22 cellular contexts compared by ENCODE assay signal in genomic region chr5:170319281-170319680, GRCh38. TPM values are rescaled to one million over a fixed set of nuclear protein-coding genes. Genes with fewer than 3 reads are reported as not detected.
DNase-seq lines count a peak whose midpoint lies in the region; ATAC-seq lines count a peak whose summit lies in the region.
"Had no signal": no experiment of that assay in that cellular context is flagged by ENCODE, and none has a peak within 500 bp of the region (broad histone marks: within the 10 kb centered on the region; RNA-seq: fewer than 3 reads in every experiment).

No MANE protein-coding gene starts in this region.

- CTCF ChIA-PET in activated naive CD4-positive, alpha-beta T cell treated with anti-CD3 and anti-CD28 coated beads, Interleukin-2, amount 10 ng/mL, durations not matched to agents 7 days and 5 days (lab: Charles Lee): interaction anchor here (0.7 to 3.1 kb wide), 2 partner anchors 12 to 14 kb away, joined by 3 to 11 read pairs; no protein-coding TSS in a partner anchor
- CTCF ChIA-PET in T-cell (lab: Charles Lee): interaction anchor here (1.0 to 3.0 kb wide), 3 partner anchors 12 to 52 kb away, joined by 3 to 10 read pairs (median 5); no protein-coding TSS in a partner anchor

- no peak for DNase-seq in activated naive CD4-positive, alpha-beta T cell treated with anti-CD3 and anti-CD28 coated beads, Interleukin-2, amount 10 ng/mL, durations not matched to agents 7 days and 5 days
- DNase-seq in T-cell (peak in 1 of 34 experiments; percentile 9), islet precursor cell (no peak), NCI-H1436 treated with DMSO at 0.1 percent for 48 hours (lab: John Stamatoyannopoulos, UW) (no peak)
- DNase-seq in effector memory CD8-positive, alpha-beta T cell: no peak
- peak; percentile 8 for DNase-seq in stimulated activated naive CD8-positive, alpha-beta T cell treated with anti-CD3 and anti-CD28 coated beads, Interleukin-15, Interleukin-2, amounts not matched to agents 100 U/mL and 50 U/mL, for 24 hours
- DNase-seq: BE2C; Calu3; CD4-positive, alpha-beta memory T cell; GOT3; Karpas-422; MG63; NCI-H1048; NCI-H1436; NCI-H2029; NCI-H526; PC-9; SIG-M5 had no signal

- no peaks in the 10 kb centered on the region for H3K9me3 Mint-ChIP-seq in activated naive CD4-positive, alpha-beta T cell treated with anti-CD3 and anti-CD28 coated beads, Interleukin-2, amount 50 U/mL, for 24 hours
- no peaks in the 10 kb centered on the region for H3K9me3 Mint-ChIP-seq in activated naive CD4-positive, alpha-beta T cell treated with anti-CD3 and anti-CD28 coated beads, Interleukin-2, amount 10 ng/mL, durations not matched to agents 7 days and 5 days
- H3K9me3 Mint-ChIP-seq in T-cell: no peaks in the 10 kb centered on the region
- no peaks in the 10 kb centered on the region for H3K9me3 Mint-ChIP-seq in effector memory CD8-positive, alpha-beta T cell
- no peaks in the 10 kb centered on the region for H3K9me3 Mint-ChIP-seq in stimulated activated memory B cell treated with anti-CD40 and anti-IgM and Interleukin-4, amounts not matched to agents 10 μg/mL and 1 μg/mL and 100 μg/mL, for 72 hours
- H3K9me3 Mint-ChIP-seq: CD4-positive, alpha-beta memory T cell had no signal

- no peaks in the 10 kb centered on the region for H3K27me3 Mint-ChIP-seq in activated naive CD4-positive, alpha-beta T cell treated with anti-CD3 and anti-CD28 coated beads, Interleukin-2, amount 50 U/mL, for 24 hours
- H3K27me3 Mint-ChIP-seq in activated naive CD4-positive, alpha-beta T cell treated with anti-CD3 and anti-CD28 coated beads, Interleukin-2, amount 10 ng/mL, durations not matched to agents 7 days and 5 days: peaks cover 24% of the 10 kb centered on the region
- H3K27me3 Mint-ChIP-seq in T-cell: no peaks in the 10 kb centered on the region
- no peaks in the 10 kb centered on the region for H3K27me3 Mint-ChIP-seq in effector memory CD8-positive, alpha-beta T cell
- H3K27me3 Mint-ChIP-seq in stimulated activated memory B cell treated with anti-CD40 and anti-IgM and Interleukin-4, amounts not matched to agents 10 μg/mL and 1 μg/mL and 100 μg/mL, for 72 hours: no peaks in the 10 kb centered on the region
- H3K27me3 Mint-ChIP-seq: CD4-positive, alpha-beta memory T cell had no signal

- POLR2A ChIA-PET in T-cell (lab: Charles Lee): interaction anchor here (0.6 to 1.6 kb wide), 3 partner anchors 8 to 43 kb away, joined by 3 to 4 read pairs (median 3); no protein-coding TSS in a partner anchor

- peak overlapping the region; percentile 76 for H3K27ac Mint-ChIP-seq in activated naive CD4-positive, alpha-beta T cell treated with anti-CD3 and anti-CD28 coated beads, Interleukin-2, amount 50 U/mL, for 24 hours
- no peak overlapping the region for H3K27ac Mint-ChIP-seq in activated naive CD4-positive, alpha-beta T cell treated with anti-CD3 and anti-CD28 coated beads, Interleukin-2, amount 10 ng/mL, durations not matched to agents 7 days and 5 days
- peak overlapping the region; percentile 61 to 62 for H3K27ac Mint-ChIP-seq in T-cell
- no peak overlapping the region for H3K27ac Mint-ChIP-seq in effector memory CD8-positive, alpha-beta T cell
- H3K27ac Mint-ChIP-seq in stimulated activated memory B cell treated with anti-CD40 and anti-IgM and Interleukin-4, amounts not matched to agents 10 μg/mL and 1 μg/mL and 100 μg/mL, for 72 hours: no peak overlapping the region

- no peak overlapping the region for H3K4me3 Mint-ChIP-seq in activated naive CD4-positive, alpha-beta T cell treated with anti-CD3 and anti-CD28 coated beads, Interleukin-2, amount 50 U/mL, for 24 hours
- no peak overlapping the region for H3K4me3 Mint-ChIP-seq in activated naive CD4-positive, alpha-beta T cell treated with anti-CD3 and anti-CD28 coated beads, Interleukin-2, amount 10 ng/mL, durations not matched to agents 7 days and 5 days
- H3K4me3 Mint-ChIP-seq in T-cell: peak overlapping the region in 1 of 3 donors; percentile 38
- no peak overlapping the region for H3K4me3 Mint-ChIP-seq in effector memory CD8-positive, alpha-beta T cell
- no peak overlapping the region for H3K4me3 Mint-ChIP-seq in stimulated activated memory B cell treated with anti-CD40 and anti-IgM and Interleukin-4, amounts not matched to agents 10 μg/mL and 1 μg/mL and 100 μg/mL, for 72 hours

- H3K36me3 Mint-ChIP-seq in activated naive CD4-positive, alpha-beta T cell treated with anti-CD3 and anti-CD28 coated beads, Interleukin-2, amount 50 U/mL, for 24 hours: no peaks in the 10 kb centered on the region
- H3K36me3 Mint-ChIP-seq in activated naive CD4-positive, alpha-beta T cell treated with anti-CD3 and anti-CD28 coated beads, Interleukin-2, amount 10 ng/mL, durations not matched to agents 7 days and 5 days: peaks cover 1% of the 10 kb centered on the region
- no peaks in the 10 kb centered on the region for H3K36me3 Mint-ChIP-seq in T-cell
- no peaks in the 10 kb centered on the region for H3K36me3 Mint-ChIP-seq in effector memory CD8-positive, alpha-beta T cell (ENCODE audit: insufficient read depth)
- H3K36me3 Mint-ChIP-seq in stimulated activated memory B cell treated with anti-CD40 and anti-IgM and Interleukin-4, amounts not matched to agents 10 μg/mL and 1 μg/mL and 100 μg/mL, for 72 hours: no peaks in the 10 kb centered on the region
- H3K36me3 Mint-ChIP-seq: CD4-positive, alpha-beta memory T cell had no signal

- H3K4me1 Mint-ChIP-seq in activated naive CD4-positive, alpha-beta T cell treated with anti-CD3 and anti-CD28 coated beads, Interleukin-2, amount 50 U/mL, for 24 hours: peaks cover 57% of the 10 kb centered on the region
- H3K4me1 Mint-ChIP-seq in activated naive CD4-positive, alpha-beta T cell treated with anti-CD3 and anti-CD28 coated beads, Interleukin-2, amount 10 ng/mL, durations not matched to agents 7 days and 5 days: peaks cover 17% of the 10 kb centered on the region
- peaks cover 26 to 41% (median 40%) of the 10 kb centered on the region in 3 donors for H3K4me1 Mint-ChIP-seq in T-cell
- peaks cover 3 to 4% of the 10 kb centered on the region in 2 donors for H3K4me1 Mint-ChIP-seq in effector memory CD8-positive, alpha-beta T cell (ENCODE audit: low read depth in 2 of 2)
- H3K4me1 Mint-ChIP-seq in stimulated activated memory B cell treated with anti-CD40 and anti-IgM and Interleukin-4, amounts not matched to agents 10 μg/mL and 1 μg/mL and 100 μg/mL, for 72 hours: no peaks in the 10 kb centered on the region

- ATAC-seq in T-cell (replicated peaks in 1 of 4): peak; percentile 55 to 85 (median 76)
- ATAC-seq in effector memory CD8-positive, alpha-beta T cell (replicated peaks): peak; percentile 14
- ATAC-seq in stimulated activated naive CD8-positive, alpha-beta T cell treated with anti-CD3 and anti-CD28 coated beads, Interleukin-15, Interleukin-2, amounts not matched to agents 100 U/mL and 50 U/mL, for 24 hours: no peak
- ATAC-seq in stimulated activated memory B cell treated with anti-CD40 and anti-IgM and Interleukin-4, amounts not matched to agents 10 μg/mL and 1 μg/mL and 100 μg/mL, for 72 hours: no peak
- ATAC-seq: GM12878 had no signal

RNA-seq across cellular contexts. Expression of gene LCP2, which starts 21.7 kb away (rescaled TPM):
- total RNA-seq in T-cell: 100 to 1,000 TPM; 355 to 394 (median 374) TPM
- total RNA-seq: Calu3, HT-29, PC-9 had no signal

Comparison
In these comparisons a context has a peak if more than half of its experiments do, and no peak if none do; other contexts are left out.
1. H3K27ac Mint-ChIP-seq: peak in activated naive CD4-positive, alpha-beta T cell treated with anti-CD3 and anti-CD28 coated beads, Interleukin-2, amount 50 U/mL, for 24 hours (single experiment) and T-cell (2 of 2); none in activated naive CD4-positive, alpha-beta T cell treated with anti-CD3 and anti-CD28 coated beads, Interleukin-2, amount 10 ng/mL, durations not matched to agents 7 days and 5 days (single experiment), effector memory CD8-positive, alpha-beta T cell (0 of 2) and stimulated activated memory B cell treated with anti-CD40 and anti-IgM and Interleukin-4, amounts not matched to agents 10 μg/mL and 1 μg/mL and 100 μg/mL, for 72 hours (single experiment).
2. ATAC-seq: peak in T-cell (4 of 4) and effector memory CD8-positive, alpha-beta T cell (single experiment); none in stimulated activated naive CD8-positive, alpha-beta T cell treated with anti-CD3 and anti-CD28 coated beads, Interleukin-15, Interleukin-2, amounts not matched to agents 100 U/mL and 50 U/mL, for 24 hours (single experiment) and stimulated activated memory B cell treated with anti-CD40 and anti-IgM and Interleukin-4, amounts not matched to agents 10 μg/mL and 1 μg/mL and 100 μg/mL, for 72 hours (single experiment).